In the genomic region with DNA sequence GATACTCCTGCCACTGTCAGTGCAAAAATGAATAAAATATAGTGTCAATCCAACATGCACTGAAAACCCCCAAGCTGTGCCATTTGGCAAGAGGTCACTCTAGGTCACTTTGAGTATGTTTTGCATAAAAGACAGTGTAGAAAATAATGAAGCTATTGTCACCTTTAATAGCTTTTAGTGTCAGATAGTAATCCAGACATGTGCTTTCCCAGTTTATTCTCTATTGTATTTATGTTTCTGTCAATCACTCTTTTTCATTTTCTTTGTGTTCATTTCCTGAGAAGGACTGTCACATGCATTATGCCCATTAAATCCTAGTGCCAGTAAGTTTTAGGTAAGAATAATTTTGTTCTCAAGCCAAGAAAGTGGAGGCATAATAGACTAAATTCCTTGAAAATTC, we compare ENCODE assay signal across 29 cellular contexts.
"Had no signal": no experiment of that assay in that cellular context is flagged by ENCODE, and none has a peak within 500 bp of the region (broad histone marks: within the 10 kb centered on the region; RNA-seq: fewer than 3 reads in every experiment).

No MANE protein-coding gene starts in this region.

- H3K27me3 ChIP-seq: neural progenitor cell, neutrophil, ovary, stomach, testis, thyroid gland, transverse colon, upper lobe of left lung had no signal

- H3K4me1 ChIP-seq: lower lobe of right lung, prostate gland, stomach, testis, thyroid gland, transverse colon, upper lobe of left lung had no signal

- H3K27ac ChIP-seq: lower lobe of right lung, neural progenitor cell, neutrophil, ovary, prostate gland, skin epidermis, stomach, testis, thyroid gland, transverse colon, upper lobe of left lung had no signal

- DNase-seq: hippocampal formation; kidney glomerular epithelial cell; left cardiac atrium; lower lobe of right lung; mammary epithelial cell; mesenchymal stem cell; naive thymus-derived CD8-positive, alpha-beta T cell; occipital lobe; ovary; posterior cingulate gyrus; retina; right cardiac atrium; stimulated activated CD4-positive, alpha-beta T cell treated with anti-CD3 and anti-CD28 coated beads, Interleukin-12 subunit alpha, Interleukin-12 subunit beta, amount 100 ng/mL, for 4 hours; stimulated activated CD4-positive, alpha-beta T cell treated with anti-CD3 and anti-CD28 coated beads, Interleukin-15, amount 100 ng/mL, for 24 hours; stimulated activated CD4-positive, alpha-beta T cell treated with anti-CD3 and anti-CD28 coated beads, Interleukin-2, amount 100 ng/mL, for 24 hours; stimulated activated CD4-positive, alpha-beta T cell treated with anti-CD3 and anti-CD28 coated beads, Interleukin-4, amount 100 ng/mL, for 1 hour; stimulated activated naive B cell treated with anti-CD40 and anti-IgM and Interleukin-4, amounts not matched to agents 10 μg/mL and 1 μg/mL and 100 μg/mL, for 72 hours; stimulated activated naive CD8-positive, alpha-beta T cell treated with anti-CD3 and anti-CD28 coated beads, Interleukin-15, Interleukin-2, amounts not matched to agents 100 U/mL and 50 U/mL, for 24 hours; stomach; testis; thyroid gland; transverse colon; upper lobe of left lung had no signal

- H3K36me3 ChIP-seq: lower lobe of right lung, neural progenitor cell, neutrophil, ovary, prostate gland, stomach, thyroid gland, transverse colon, upper lobe of left lung had no signal

- H3K9ac ChIP-seq: neural progenitor cell had no signal

- ATAC-seq: left cardiac atrium; left lobe of liver; lower lobe of right lung; naive thymus-derived CD8-positive, alpha-beta T cell; right cardiac atrium; sciatic nerve; stimulated activated naive B cell treated with anti-CD40 and anti-IgM and Interleukin-4, amounts not matched to agents 10 μg/mL and 1 μg/mL and 100 μg/mL, for 72 hours; stimulated activated naive CD8-positive, alpha-beta T cell treated with anti-CD3 and anti-CD28 coated beads, Interleukin-15, Interleukin-2, amounts not matched to agents 100 U/mL and 50 U/mL, for 24 hours had no signal

- H2AFZ ChIP-seq: neural progenitor cell had no signal

- H3K9me3 ChIP-seq: lower lobe of right lung, neutrophil, ovary, prostate gland, stomach, testis, thyroid gland, transverse colon, upper lobe of left lung had no signal

- H3K4me2 ChIP-seq: neural progenitor cell had no signal

- H3K4me3 ChIP-seq: lower lobe of right lung, neural progenitor cell, ovary, prostate gland, skin epidermis, stomach, testis, thyroid gland, transverse colon, upper lobe of left lung had no signal
